17 cellular contexts compared by ENCODE assay signal in genomic region chr11:118812485-118812884, GRCh38. TPM values are rescaled to one million over a fixed set of nuclear protein-coding genes. Genes with fewer than 3 reads are reported as not detected.
A peak's percentile ranks its signal among the peaks of the same experiment; 100 is the strongest.
DNase-seq lines count a peak whose midpoint lies in the region; ATAC-seq and TF ChIP-seq lines count a peak whose summit lies in the region.
"Had no signal": no experiment of that assay in that cellular context is flagged by ENCODE, and none has a peak within 500 bp of the region (broad histone marks: within the 10 kb centered on the region; RNA-seq: fewer than 3 reads in every experiment).

No MANE protein-coding gene starts in this region.

- no peaks in the 10 kb centered on the region for H3F3A ChIP-seq in GM23338 (replicated peaks; ENCODE audit: low read depth)

- no peaks in the 10 kb centered on the region for H4K20me1 ChIP-seq in GM23338 (replicated peaks; ENCODE audit: insufficient read depth)
- H4K20me1 ChIP-seq: BLaER1 had no signal

- H3K36me3 Mint-ChIP-seq in GM23338 (ENCODE audit: low read depth): no peaks in the 10 kb centered on the region
- H3K36me3 Mint-ChIP-seq in stimulated activated naive B cell treated with anti-CD40 and anti-IgM and Interleukin-4, amounts not matched to agents 10 μg/mL and 1 μg/mL and 100 μg/mL, for 72 hours: no peaks in the 10 kb centered on the region
- no peaks in the 10 kb centered on the region for H3K36me3 Mint-ChIP-seq in activated T-cell treated with anti-CD3 and anti-CD28 coated beads, Interleukin-2, amount 50 U/mL, for 24 hours (ENCODE audit: low read depth)
- H3K36me3 Mint-ChIP-seq: CD4-positive, CD25-positive, alpha-beta regulatory T cell; CD8-positive, alpha-beta T cell had no signal

- H3K27ac Mint-ChIP-seq in GM23338: no peak overlapping the region
- peak overlapping the region; percentile 85 for H3K27ac Mint-ChIP-seq in stimulated activated naive B cell treated with anti-CD40 and anti-IgM and Interleukin-4, amounts not matched to agents 10 μg/mL and 1 μg/mL and 100 μg/mL, for 72 hours
- no peak overlapping the region for H3K27ac Mint-ChIP-seq in activated T-cell treated with anti-CD3 and anti-CD28 coated beads, Interleukin-2, amount 50 U/mL, for 24 hours
- H3K27ac Mint-ChIP-seq: CD8-positive, alpha-beta T cell had no signal

- POLR2A ChIA-PET in RWPE1 (lab: Yijun Ruan, JAX; ENCODE audit: low non-redundant PET): no interaction called here

- no peak for DNase-seq in GM23338 (ENCODE audit: low spot score)
- peak; percentile 26 for DNase-seq in mesendoderm
- no peak for DNase-seq in stimulated activated naive B cell treated with anti-CD40 and anti-IgM and Interleukin-4, amounts not matched to agents 10 μg/mL and 1 μg/mL and 100 μg/mL, for 72 hours
- DNase-seq in omental fat pad (ENCODE audit: low spot score): no peak
- DNase-seq in islet precursor cell: no peak
- DNase-seq in RWPE1 (ENCODE audit: low spot score): no peak
- DNase-seq in activated T-cell treated with anti-CD3 and anti-CD28 coated beads, Interleukin-2, amount 50 U/mL, for 24 hours: no peak
- DNase-seq: Caco-2; CD4-positive, CD25-positive, alpha-beta regulatory T cell; CD8-positive, alpha-beta T cell; DMS153; DND-41; GM23248; HCEC 1CT had no signal

- no peak overlapping the region for H2AK5ac ChIP-seq in mesendoderm (ENCODE audit: low read length)

- H2BK5ac ChIP-seq in mesendoderm (ENCODE audit: low read length): no peak overlapping the region

- H2BK120ac ChIP-seq in mesendoderm (ENCODE audit: low read depth, low read length): no peak overlapping the region

- H3K9me2 ChIP-seq in GM23338 (ENCODE audit: insufficient read depth): 0 out of 2 replicates have a peak, but pooled peaks cover 2% of the 10 kb centered on the region

- H3K23ac ChIP-seq in mesendoderm (ENCODE audit: low read length): no peak overlapping the region

- H2BK15ac ChIP-seq in mesendoderm (replicated peaks; ENCODE audit: low read depth): no peak overlapping the region

- whole genome bisulfite sequencing in mesendoderm (ENCODE audit: extremely low coverage, insufficient coverage, low lambda C conversion rate): no CpG with 5 or more reads among the region's 5 CpGs

- no peak overlapping the region for H3K27ac ChIP-seq in GM23338 (ENCODE audit: low read depth)
- H3K27ac ChIP-seq in mesendoderm (ENCODE audit: low read depth, low read length): no peak overlapping the region
- no peak overlapping the region for H3K27ac ChIP-seq in RWPE1
- H3K27ac ChIP-seq: BLaER1, C4-2B, GM23248 had no signal

- peaks cover 4% of the 10 kb centered on the region for H3K27me3 Mint-ChIP-seq in GM23338 (ENCODE audit: insufficient read depth, low read depth, poor library complexity)
- H3K27me3 Mint-ChIP-seq in stimulated activated naive B cell treated with anti-CD40 and anti-IgM and Interleukin-4, amounts not matched to agents 10 μg/mL and 1 μg/mL and 100 μg/mL, for 72 hours: no peaks in the 10 kb centered on the region
- no peaks in the 10 kb centered on the region for H3K27me3 Mint-ChIP-seq in activated T-cell treated with anti-CD3 and anti-CD28 coated beads, Interleukin-2, amount 50 U/mL, for 24 hours

- ATAC-seq in GM23338: no peak
- ATAC-seq in stimulated activated naive B cell treated with anti-CD40 and anti-IgM and Interleukin-4, amounts not matched to agents 10 μg/mL and 1 μg/mL and 100 μg/mL, for 72 hours (replicated peaks): no peak
- ATAC-seq in omental fat pad (ENCODE audit: low FRiP score): no peak
- ATAC-seq: CD8-positive, alpha-beta T cell had no signal

- no peak overlapping the region for H3K9ac ChIP-seq in mesendoderm (ENCODE audit: low read length)
- H3K9ac ChIP-seq: BLaER1, GM23248 had no signal

- H3K4me1 ChIP-seq in GM23338 (ENCODE audit: insufficient read depth) (no peaks in the 10 kb centered on the region), mesendoderm (ENCODE audit: control insufficient read depth, low read depth, low read length) (no peaks in the 10 kb centered on the region)
- H3K4me1 ChIP-seq: Caco-2 had no signal

- no peak overlapping the region for H4K8ac ChIP-seq in mesendoderm (ENCODE audit: low read depth, low read length)

- H3K27me3 ChIP-seq in GM23338 (ENCODE audit: insufficient read depth): no peaks in the 10 kb centered on the region
- H3K27me3 ChIP-seq in mesendoderm (ENCODE audit: insufficient read depth, low read length, poor library complexity): no peaks in the 10 kb centered on the region
- H3K27me3 ChIP-seq: BLaER1 had no signal

- CTCF ChIA-PET in RWPE1 (lab: Yijun Ruan, JAX): interaction anchor here (0.8 kb wide), 1 partner anchor 66 kb away, joined by 3 read pairs; no protein-coding TSS in a partner anchor

- H3K56ac ChIP-seq in mesendoderm (ENCODE audit: low read length): no peak overlapping the region

- TF ChIP-seq RAD21 in Ishikawa (IDR thresholded peaks at IDR 0.05; ENCODE audit: low read depth): no peak

- peaks cover 8% of the 10 kb centered on the region; the same call in 2 of the 3 replicates for H3K9me3 Mint-ChIP-seq in GM23338
- no peaks in the 10 kb centered on the region for H3K9me3 Mint-ChIP-seq in stimulated activated naive B cell treated with anti-CD40 and anti-IgM and Interleukin-4, amounts not matched to agents 10 μg/mL and 1 μg/mL and 100 μg/mL, for 72 hours
- no peaks in the 10 kb centered on the region for H3K9me3 Mint-ChIP-seq in activated T-cell treated with anti-CD3 and anti-CD28 coated beads, Interleukin-2, amount 50 U/mL, for 24 hours
- H3K9me3 Mint-ChIP-seq: CD4-positive, CD25-positive, alpha-beta regulatory T cell; CD8-positive, alpha-beta T cell had no signal

- H3K4me2 ChIP-seq in GM23338 (no peak overlapping the region), mesendoderm (ENCODE audit: low read length) (no peak overlapping the region)
- H3K4me2 ChIP-seq: BLaER1 had no signal

- H3K4me3 Mint-ChIP-seq in GM23338: no peak overlapping the region
- H3K4me3 Mint-ChIP-seq in stimulated activated naive B cell treated with anti-CD40 and anti-IgM and Interleukin-4, amounts not matched to agents 10 μg/mL and 1 μg/mL and 100 μg/mL, for 72 hours: no peak overlapping the region
- H3K4me3 Mint-ChIP-seq in activated T-cell treated with anti-CD3 and anti-CD28 coated beads, Interleukin-2, amount 50 U/mL, for 24 hours: no peak overlapping the region
- H3K4me3 Mint-ChIP-seq: CD4-positive, CD25-positive, alpha-beta regulatory T cell; CD8-positive, alpha-beta T cell had no signal

- H3K4me3 ChIP-seq in GM23338: no peak overlapping the region
- no peak overlapping the region for H3K4me3 ChIP-seq in mesendoderm (ENCODE audit: low read length)
- H3K4me3 ChIP-seq: BLaER1, GM23248 had no signal

- TF ChIP-seq EP300 in Ishikawa (IDR thresholded peaks at IDR 0.05; ENCODE audit: borderline replicate concordance): no peak

- H3K79me2 ChIP-seq in GM23338 (replicated peaks; ENCODE audit: insufficient read depth) (no peaks in the 10 kb centered on the region), mesendoderm (ENCODE audit: control insufficient read depth, insufficient read depth, low read length) (no peaks in the 10 kb centered on the region)

- 0 out of 2 replicates have a peak overlapping the region, but pooled peaks have one; percentile 63 for H2AFZ ChIP-seq in GM23338
- H2AFZ ChIP-seq: GM23248 had no signal

- H4K5ac ChIP-seq in mesendoderm (ENCODE audit: low read length): no peak overlapping the region

- no peak overlapping the region for H3K4ac ChIP-seq in mesendoderm (ENCODE audit: low read depth, low read length)

- H3K18ac ChIP-seq in mesendoderm (ENCODE audit: low read length): no peak overlapping the region

- no peaks in the 10 kb centered on the region for H3K36me3 ChIP-seq in GM23338 (ENCODE audit: insufficient read depth)
- H3K36me3 ChIP-seq in mesendoderm (ENCODE audit: control insufficient read depth, insufficient read depth, low read length): no peaks in the 10 kb centered on the region
- H3K36me3 ChIP-seq: BLaER1 had no signal

- no peak for TF ChIP-seq CTCF in GM23338 (conservative IDR thresholded peaks at IDR 0.05; ENCODE audit: low read depth in 2 of 2)
- TF ChIP-seq CTCF in omental fat pad (IDR thresholded peaks at IDR 0.05): no peak
- TF ChIP-seq CTCF in RWPE1 (conservative IDR thresholded peaks at IDR 0.05; ENCODE audit: low read depth): no peak

- no peaks in the 10 kb centered on the region for H3K4me1 Mint-ChIP-seq in GM23338
- peaks cover 33 to 63% of the 10 kb centered on the region in 2 donors for H3K4me1 Mint-ChIP-seq in stimulated activated naive B cell treated with anti-CD40 and anti-IgM and Interleukin-4, amounts not matched to agents 10 μg/mL and 1 μg/mL and 100 μg/mL, for 72 hours
- peaks cover 10% of the 10 kb centered on the region for H3K4me1 Mint-ChIP-seq in activated T-cell treated with anti-CD3 and anti-CD28 coated beads, Interleukin-2, amount 50 U/mL, for 24 hours (ENCODE audit: low read depth)

- no peaks in the 10 kb centered on the region for H3K79me1 ChIP-seq in mesendoderm (ENCODE audit: low read length)

TF ChIP-seq in GM23338, 12 proteins besides CTCF, POLR2A, EP300 and RAD21:
- no peak for TF ChIP-seq JUNB (IDR thresholded peaks at IDR 0.05; ENCODE audit: unreplicated experiment)

TF ChIP-seq in Ishikawa, 13 proteins besides CTCF, POLR2A, EP300 and RAD21:
- TF ChIP-seq TEAD4 (IDR thresholded peaks at IDR 0.05) (no peak), USF1 (IDR thresholded peaks at IDR 0.05) (peak; percentile 60; the same call in 1 of the 2 replicates)

RNA-seq across cellular contexts. Expression of gene DDX6, which starts 21.5 kb away (rescaled TPM):
- total RNA-seq in GM23338 (2014; rRNA removed; shearing (Covaris generic)): 205 and 253 TPM in 2 replicates
- polyA plus RNA-seq in GM23338 (2016; fragmentation: Nextera tagmentation; extraction: Ambion mirVana): 59.1 and 68.3 TPM in 2 replicates
- polyA plus RNA-seq in mesendoderm (2013, experiment 1 of 2): 74.3 TPM
- 71.3 TPM for polyA plus RNA-seq in mesendoderm (2013, experiment 2 of 2)
- total RNA-seq in omental fat pad: 100 to 1,000 TPM in 3 of 4 donors, 10 to 100 TPM in 1; 84.5 to 129 (median 108) TPM
